Comparison of ENCODE assay signal across 2 cellular contexts in the genomic region with DNA sequence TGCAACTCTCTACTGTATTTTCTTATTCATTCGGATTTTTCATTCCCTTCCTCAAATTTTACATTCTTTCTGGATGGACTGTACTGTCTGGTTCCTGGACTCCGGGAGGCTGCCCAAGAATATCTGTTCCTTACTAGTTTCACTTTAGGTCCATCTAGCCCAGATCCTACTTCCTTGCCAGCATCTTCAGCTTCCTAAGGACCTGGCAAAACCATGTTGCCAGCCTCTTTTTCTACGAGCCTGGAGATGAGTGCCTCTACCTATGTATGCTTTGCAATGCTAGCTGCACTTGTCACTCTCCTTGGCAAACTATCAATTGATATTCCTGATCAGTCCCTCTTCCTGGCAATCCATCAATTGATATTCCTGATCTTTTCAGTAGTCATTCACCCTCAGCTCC.
TF ChIP-seq lines count a peak whose summit lies in the region.

No MANE protein-coding gene starts in this region.

TF ChIP-seq in IMR-90, 13 proteins besides CTCF, POLR2A, EP300 and RAD21:
- TF ChIP-seq, protein P1, sequence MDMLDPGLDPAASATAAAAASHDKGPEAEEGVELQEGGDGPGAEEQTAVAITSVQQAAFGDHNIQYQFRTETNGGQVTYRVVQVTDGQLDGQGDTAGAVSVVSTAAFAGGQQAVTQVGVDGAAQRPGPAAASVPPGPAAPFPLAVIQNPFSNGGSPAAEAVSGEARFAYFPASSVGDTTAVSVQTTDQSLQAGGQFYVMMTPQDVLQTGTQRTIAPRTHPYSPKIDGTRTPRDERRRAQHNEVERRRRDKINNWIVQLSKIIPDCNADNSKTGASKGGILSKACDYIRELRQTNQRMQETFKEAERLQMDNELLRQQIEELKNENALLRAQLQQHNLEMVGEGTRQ (IDR thresholded peaks at IDR 0.05; ENCODE audit: low read depth, low read length): no peak
- TF ChIP-seq RCOR1 (IDR thresholded peaks at IDR 0.05; ENCODE audit: insufficient replicate concordance, low read length) (no peak), CEBPB (IDR thresholded peaks at IDR 0.05; ENCODE audit: low read depth, low read length) (no peak), MAZ (IDR thresholded peaks at IDR 0.05; ENCODE audit: borderline replicate concordance, low read depth, low read length) (no peak), CHD1 (IDR thresholded peaks at IDR 0.05; ENCODE audit: low read depth, low read length) (no peak), RFX5 (IDR thresholded peaks at IDR 0.05; ENCODE audit: low read depth, low read length) (no peak), MAFK (IDR thresholded peaks at IDR 0.05; ENCODE audit: low read depth, low read length) (no peak), BHLHE40 (IDR thresholded peaks at IDR 0.05; ENCODE audit: low read depth, low read length) (no peak), FOS (IDR thresholded peaks at IDR 0.05; ENCODE audit: low read depth, low read length) (no peak), SMC3 (IDR thresholded peaks at IDR 0.05; ENCODE audit: low read depth, low read length) (no peak)
- TF ChIP-seq, protein P2, sequence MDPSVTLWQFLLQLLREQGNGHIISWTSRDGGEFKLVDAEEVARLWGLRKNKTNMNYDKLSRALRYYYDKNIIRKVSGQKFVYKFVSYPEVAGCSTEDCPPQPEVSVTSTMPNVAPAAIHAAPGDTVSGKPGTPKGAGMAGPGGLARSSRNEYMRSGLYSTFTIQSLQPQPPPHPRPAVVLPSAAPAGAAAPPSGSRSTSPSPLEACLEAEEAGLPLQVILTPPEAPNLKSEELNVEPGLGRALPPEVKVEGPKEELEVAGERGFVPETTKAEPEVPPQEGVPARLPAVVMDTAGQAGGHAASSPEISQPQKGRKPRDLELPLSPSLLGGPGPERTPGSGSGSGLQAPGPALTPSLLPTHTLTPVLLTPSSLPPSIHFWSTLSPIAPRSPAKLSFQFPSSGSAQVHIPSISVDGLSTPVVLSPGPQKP (IDR thresholded peaks at IDR 0.05; ENCODE audit: borderline replicate concordance, low read depth, low read length): no peak

TF ChIP-seq in H1, 55 proteins besides CTCF, POLR2A, EP300 and RAD21:
- TF ChIP-seq SIN3A (conservative IDR thresholded peaks at IDR 0.05 in 1 of 2, IDR thresholded peaks at IDR 0.05 in 1 of 2; ENCODE audit: low read depth in 1 of 2, low read length in 2 of 2) (no peak), CBX8 (IDR thresholded peaks at IDR 0.05; ENCODE audit: borderline replicate concordance, low read depth, low read length) (no peak), TEAD4 (IDR thresholded peaks at IDR 0.05; ENCODE audit: low read depth, low read length) (no peak), HDAC6 (IDR thresholded peaks at IDR 0.05; ENCODE audit: low read depth, low read length) (no peak), SAP30 (IDR thresholded peaks at IDR 0.05; ENCODE audit: insufficient read depth, insufficient replicate concordance, low read length) (no peak)
- TF ChIP-seq, protein P3, sequence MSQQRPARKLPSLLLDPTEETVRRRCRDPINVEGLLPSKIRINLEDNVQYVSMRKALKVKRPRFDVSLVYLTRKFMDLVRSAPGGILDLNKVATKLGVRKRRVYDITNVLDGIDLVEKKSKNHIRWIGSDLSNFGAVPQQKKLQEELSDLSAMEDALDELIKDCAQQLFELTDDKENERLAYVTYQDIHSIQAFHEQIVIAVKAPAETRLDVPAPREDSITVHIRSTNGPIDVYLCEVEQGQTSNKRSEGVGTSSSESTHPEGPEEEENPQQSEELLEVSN (IDR thresholded peaks at IDR 0.05): no peak
- TF ChIP-seq, protein P1 (IDR thresholded peaks at IDR 0.05; ENCODE audit: low read length): no peak
